In genomic region chr16:1870365-1871082, GRCh38 we compare ENCODE assay signal across 11 cellular contexts. TPM values are rescaled to one million over a fixed set of nuclear protein-coding genes. Genes with fewer than 3 reads are reported as not detected.
DNase-seq lines count a peak whose midpoint lies in the region; ATAC-seq, FAIRE-seq and TF ChIP-seq lines count a peak whose summit lies in the region.
"Had no signal": no experiment of that assay in that cellular context is flagged by ENCODE, and none has a peak within 500 bp of the region (broad histone marks: within the 10 kb centered on the region; RNA-seq: fewer than 3 reads in every experiment).

No MANE protein-coding gene starts in this region.

- H3K27me3 ChIP-seq in K562 (ENCODE audit: control insufficient read depth in 2 of 2, insufficient read depth in 2 of 2, low read length in 2 of 2) (no peaks in the 10 kb centered on the region), HepG2 (ENCODE audit: control insufficient read depth in 1 of 2, insufficient read depth in 2 of 2, low read length in 2 of 2) (no peaks in the 10 kb centered on the region)

- CTCF ChIA-PET in K562 (lab: Yijun Ruan, JAX; ENCODE audit: low intra/inter-chr PET ratio) = no interaction called here
- CTCF ChIA-PET in HepG2 (lab: Yijun Ruan, JAX; ENCODE audit: low intra/inter-chr PET ratio, low total read pairs) = no interaction called here
- CTCF ChIA-PET in OCI-LY7 (lab: Charles Lee; ENCODE audit: unreplicated experiment) = no interaction called here

- H3K27ac ChIP-seq in K562 (ENCODE audit: extremely low read depth, low read depth, low read length) (peak overlapping the region; percentile 21; the same call in 1 of the 3 replicates), HepG2 (ENCODE audit: extremely low read length, insufficient read depth, low read length) (peak overlapping the region; percentile 53), OCI-LY7 (ENCODE audit: low read depth, low read length, poor library complexity, severe bottlenecking) (no peak overlapping the region)

- H3K4me2 ChIP-seq in K562 (ENCODE audit: insufficient read depth, low read length) (peak overlapping the region; percentile 53), HepG2 (ENCODE audit: low read depth, low read length) (peak overlapping the region; percentile 48), OCI-LY7 (ENCODE audit: low read length) (no peak overlapping the region)

- H3K36me3 ChIP-seq in K562 (ENCODE audit: control insufficient read depth, insufficient read depth, low read length) = peaks cover 13% of the 10 kb centered on the region
- H3K36me3 ChIP-seq in HepG2 (replicated peaks in 1 of 2; ENCODE audit: control insufficient read depth in 1 of 2, insufficient read depth in 2 of 2, low read length in 2 of 2) = no peaks in the 10 kb centered on the region
- H3K36me3 ChIP-seq in OCI-LY7 (ENCODE audit: insufficient read depth, low read length) = no peaks in the 10 kb centered on the region

- ATAC-seq in K562 (no peak), HepG2 (peak; percentile 85), HG03108 (IDR thresholded peaks at IDR 0.05; ENCODE audit: unreplicated experiment) (no peak), GM19023 (IDR thresholded peaks at IDR 0.05; ENCODE audit: unreplicated experiment) (no peak)
- ATAC-seq: CD8-positive, alpha-beta T cell had no signal

- no peaks in the 10 kb centered on the region for H3K9me1 ChIP-seq in K562 (ENCODE audit: control insufficient read depth, insufficient read depth, low read length)

- TF ChIP-seq EP300 in K562 (IDR thresholded peaks at IDR 0.05; ENCODE audit: low read length) (no peak), HepG2 (IDR thresholded peaks at IDR 0.05; ENCODE audit: low read depth in 2 of 2, low read length in 2 of 2) (peak in 1 of 2 experiments; percentile 60; a peak in 1 of 4 replicates), HepG2 (CRISPR knock-in tag; IDR thresholded peaks at IDR 0.05; ENCODE audit: borderline replicate concordance) (no peak; the same call in 1 of the 2 replicates)

- H3K9me3 ChIP-seq in K562 (replicated peaks; ENCODE audit: control insufficient read depth, insufficient read depth, low read depth, low read length) (no peaks in the 10 kb centered on the region), HepG2 (ENCODE audit: low read length) (no peaks in the 10 kb centered on the region), OCI-LY7 (ENCODE audit: low read length) (no peaks in the 10 kb centered on the region)

- no peak for TF ChIP-seq RAD21 in K562 (CRISPR knock-in tag; conservative IDR thresholded peaks at IDR 0.05 in 1 of 2, IDR thresholded peaks at IDR 0.05 in 1 of 2)
- no peak for TF ChIP-seq RAD21 in HepG2 (CRISPR knock-in tag; IDR thresholded peaks at IDR 0.05)

- H3K9ac ChIP-seq in K562 (ENCODE audit: insufficient read depth in 1 of 2, low read depth in 2 of 2, low read length in 2 of 2) (no peak overlapping the region), HepG2 (ENCODE audit: insufficient read depth, low read depth, low read length) (no peak overlapping the region)

- BruUV-seq in K562 (replicated peaks; lab: Mats Ljungman, UMichigan) = TSS peak; percentile 73
- BruUV-seq in HepG2 (replicated peaks; lab: Mats Ljungman, UMichigan) = no TSS peak
- BruUV-seq in OCI-LY7 (replicated peaks; lab: Mats Ljungman, UMichigan) = no TSS peak

- intact Hi-C loops in K562 (cut with micrococcal nuclease) (no loop called here), HepG2 (cut with micrococcal nuclease; ENCODE audit: unreplicated experiment) (no loop called here), OCI-LY7 (cut with micrococcal nuclease; ENCODE audit: unreplicated experiment) (no loop called here)

- peak; percentile 2 for DNase-seq in AG09309 (ENCODE audit: low read depth)
- peak; percentile 54 for DNase-seq in LHCN-M2 (ENCODE audit: low read depth)
- peak in 1 of 4 experiments; percentile 32 for DNase-seq in K562 (ENCODE audit: extremely low read depth in 1 of 4, low spot score in 3 of 4)
- peak; percentile 89 for DNase-seq in HepG2 (ENCODE audit: low spot score)
- DNase-seq in mucosa of gallbladder (ENCODE audit: low spot score) = no peak
- no peak for DNase-seq in OCI-LY7 (ENCODE audit: low spot score)
- DNase-seq: CD8-positive, alpha-beta T cell; H9 had no signal

- POLR2A ChIA-PET in K562 (lab: Yijun Ruan, JAX) = interaction anchor here (0.7 to 1.8 kb wide), 4 partner anchors 53 to 986 kb away, joined by 3 to 8 read pairs (median 4); partner anchors contain the start of gene RPS2
- POLR2A ChIA-PET in HepG2 (lab: Yijun Ruan, JAX) = interaction anchor here (1.4 to 2.4 kb wide), 4 partner anchors 43 to 94 kb away, joined by 3 to 7 read pairs (median 6); partner anchors contain the start of genes FAHD1 and RPS2
- POLR2A ChIA-PET in OCI-LY7 (lab: Charles Lee) = interaction anchor here (0.6 kb wide), 1 partner anchor 16 kb away, joined by 4 read pairs; no protein-coding TSS in a partner anchor

- H3K79me2 ChIP-seq in K562 (ENCODE audit: control insufficient read depth, insufficient read depth, low read length) (peaks cover 53% of the 10 kb centered on the region), HepG2 (ENCODE audit: insufficient read depth, low read length) (no peaks in the 10 kb centered on the region), OCI-LY7 (ENCODE audit: insufficient read depth, low read depth, low read length) (no peaks in the 10 kb centered on the region)

- H4K20me1 ChIP-seq in K562 (replicated peaks; ENCODE audit: control insufficient read depth, insufficient read depth, low read length) (no peaks in the 10 kb centered on the region), HepG2 (ENCODE audit: insufficient read depth, low read length) (no peaks in the 10 kb centered on the region), OCI-LY7 (ENCODE audit: insufficient read depth, low read length) (no peaks in the 10 kb centered on the region)

- TF ChIP-seq POLR2A in K562 (conservative IDR thresholded peaks at IDR 0.05) (no peak), HepG2 (IDR thresholded peaks at IDR 0.05; ENCODE audit: insufficient read depth in 1 of 2, low read depth in 2 of 2, low read length in 2 of 2) (no peak)

- FAIRE-seq in K562 (lab: Jason Lieb, UNC) (peak; percentile 69), HepG2 (lab: Jason Lieb, UNC) (peak; percentile 76)

- H3K4me1 ChIP-seq in K562 (replicated peaks in 1 of 2; ENCODE audit: control insufficient read depth in 2 of 2, insufficient read depth in 2 of 2, low read length in 2 of 2) (peaks cover 8 to 11% of the 10 kb centered on the region in 2 experiments; a peak in 4 of 5 replicates), HepG2 (ENCODE audit: insufficient read depth, low read length) (peaks cover 23% of the 10 kb centered on the region), OCI-LY7 (ENCODE audit: insufficient read depth, low read length, poor library complexity, severe bottlenecking) (no peaks in the 10 kb centered on the region)

- in situ Hi-C loops in K562 (cut with MboI) = no loop called here
- in situ Hi-C loops in HepG2 (cut with HindIII; ENCODE audit: extremely low pct_ligation_motif_present, low pct_unique_long_range_greater_than_20kb) = no loop called here

- H3K4me3 ChIP-seq in AG09309 (ENCODE audit: control insufficient read depth, low read depth, low read length) (no peak overlapping the region), K562 (no peak overlapping the region), HepG2 (replicated peaks in 1 of 3; ENCODE audit: insufficient read depth in 1 of 3, low read depth in 2 of 3, low read length in 3 of 3) (no peak overlapping the region; a peak in 1 of 6 replicates), OCI-LY7 (ENCODE audit: low read depth, low read length, poor library complexity, severe bottlenecking) (no peak overlapping the region)

- TF ChIP-seq CTCF in AG09309 (IDR thresholded peaks at IDR 0.05; ENCODE audit: control insufficient read depth, insufficient read depth, low read depth, low read length, missing control alignments) (no peak), K562 (IDR thresholded peaks at IDR 0.05 in 2 of 3, conservative IDR thresholded peaks at IDR 0.05 in 1 of 3; ENCODE audit: insufficient read depth in 2 of 3, low read depth in 1 of 3, low read length in 3 of 3) (no peak), HepG2 (CRISPR knock-in tag; IDR thresholded peaks at IDR 0.05) (no peak), OCI-LY7 (conservative IDR thresholded peaks at IDR 0.05; ENCODE audit: low read length) (no peak)

- 49% methylated on average over 9 of the region's 9 CpGs for WGBS in K562 (ENCODE audit: insufficient coverage, low coverage, missing lambda C conversion rate)
- WGBS in HepG2 (ENCODE audit: low lambda C conversion rate) = 0% methylated on average over 9 of the region's 9 CpGs

- no peak overlapping the region for H2AFZ ChIP-seq in K562 (ENCODE audit: low read depth, low read length)
- no peak overlapping the region for H2AFZ ChIP-seq in HepG2 (ENCODE audit: low read length)
- no peak overlapping the region for H2AFZ ChIP-seq in OCI-LY7 (ENCODE audit: low read length)

- no peaks in the 10 kb centered on the region for H3K9me2 ChIP-seq in OCI-LY7 (ENCODE audit: insufficient read depth, low read length)

RNA-seq across cellular contexts. Expression of gene MEIOB, which starts 1.4 kb away (rescaled TPM):
- total RNA-seq in LHCN-M2 (2014; rRNA removed) (not detected in 2 replicates), K562 (2014; rRNA removed) (94.6 and 105 TPM in 2 replicates), K562 (2014; rRNA removed; fragmentation: Illumina TruSeq; extraction: Trizol) (120 and 136 TPM in 2 replicates), K562 (2015; rRNA removed; fragmentation: Illumina TruSeq; extraction: Trizol) (96.2 and 98.5 TPM in 2 replicates), K562 (2021) (97.6 and 105 TPM in 2 replicates), HepG2 (2016; rRNA removed; fragmentation: Illumina TruSeq; extraction: Trizol) (not detected in 2 replicates), mucosa of gallbladder (0.17 TPM), OCI-LY7 (2022) (not detected in 2 replicates)
- polyA plus RNA-seq in LHCN-M2 (2012) = not detected
- total RNA-seq in K562 (2011; cell fraction: chromatin; rRNA removed; ENCODE audit: low replicate concordance) = 74.8 and 124 TPM in 2 replicates
- total RNA-seq in K562 (2011; cell fraction: nucleolus; rRNA removed) = 45.5 and 47.0 TPM in 2 replicates
- 60.7 and 73.0 TPM in 2 replicates for total RNA-seq in K562 (2011; cell fraction: nucleoplasm; rRNA removed)
- polyA plus RNA-seq in K562 (2011; rRNA removed) (172 and 203 TPM in 2 replicates), K562 (2014; fragmentation: Illumina TruSeq; extraction: Trizol) (99.2 and 109 TPM in 2 replicates), K562 (2014; fragmentation: Nextera tagmentation; extraction: Ambion mirVana) (10 to 100 TPM; 25.4 to 36.7 TPM), K562 (2014; rRNA removed) (136 and 153 TPM in 2 replicates), HepG2 (2011; rRNA removed) (0.05 and 0.17 TPM in 2 replicates)
- polyA plus RNA-seq in K562 (2011; cell fraction: cytosol; rRNA removed) = 38.8 and 60.1 TPM in 2 replicates
- 161 and 234 TPM in 2 replicates for polyA plus RNA-seq in K562 (2011; cell fraction: nucleus; rRNA removed)
- 64.7 and 79.1 TPM in 2 replicates for polyA plus RNA-seq in K562 (2012)
- polyA minus RNA-seq in K562 (2011; rRNA and poly(A)+ RNA removed) = 102 and 105 TPM in 2 replicates
- 36.7 and 46.0 TPM in 2 replicates for polyA minus RNA-seq in K562 (2011; cell fraction: cytosol; rRNA and poly(A)+ RNA removed)
- 36.9 and 49.4 TPM in 2 replicates for polyA minus RNA-seq in K562 (2011; cell fraction: nucleus; rRNA and poly(A)+ RNA removed)
- not detected in 2 replicates for total RNA-seq in HepG2 (2016; cell fraction: cytosol; rRNA removed; fragmentation: Illumina TruSeq; extraction: Trizol; ENCODE audit: low read depth)
- total RNA-seq in HepG2 (2016; cell fraction: insoluble cytoplasmic fraction; rRNA removed; fragmentation: Illumina TruSeq; extraction: Trizol) = not detected in 2 replicates
- total RNA-seq in HepG2 (2016; cell fraction: membrane; rRNA removed; fragmentation: Illumina TruSeq; extraction: Trizol) = not detected in 2 replicates
- total RNA-seq in HepG2 (2016; cell fraction: nucleus; rRNA removed; fragmentation: Illumina TruSeq; extraction: Trizol) = not detected in 2 replicates
- 0.09 TPM in 1 of 2 replicates, not detected in the other for polyA plus RNA-seq in HepG2 (2011; cell fraction: cytosol; rRNA removed)
- polyA plus RNA-seq in HepG2 (2011; cell fraction: nucleus; rRNA removed) = 0.31 and 0.38 TPM in 2 replicates
- polyA plus RNA-seq in HepG2 (2012) = 0.16 TPM in 1 of 2 replicates, not detected in the other
- polyA plus RNA-seq in HepG2 (2016; cell fraction: cytosol; fragmentation: Illumina TruSeq; extraction: Trizol; ENCODE audit: low read depth) = not detected in 2 replicates
- 0.13 TPM in 1 of 2 replicates, not detected in the other for polyA plus RNA-seq in HepG2 (2016; cell fraction: insoluble cytoplasmic fraction; fragmentation: Illumina TruSeq; extraction: Trizol; ENCODE audit: low read depth)
- not detected in 2 replicates for polyA plus RNA-seq in HepG2 (2016; cell fraction: membrane; fragmentation: Illumina TruSeq; extraction: Trizol; ENCODE audit: low read depth)
- polyA plus RNA-seq in HepG2 (2016; cell fraction: nucleus; fragmentation: Illumina TruSeq; extraction: Trizol; ENCODE audit: insufficient read depth, low read depth) = not detected in 2 replicates
- 0.44 TPM in 1 of 2 replicates, not detected in the other for polyA minus RNA-seq in HepG2 (2011; rRNA and poly(A)+ RNA removed; ENCODE audit: low replicate concordance)
- not detected in 2 replicates for polyA minus RNA-seq in HepG2 (2011; cell fraction: cytosol; rRNA and poly(A)+ RNA removed)
- polyA minus RNA-seq in HepG2 (2011; cell fraction: nucleus; rRNA and poly(A)+ RNA removed) = 0.39 and 1.1 TPM in 2 replicates
- total RNA-seq in OCI-LY7 (2014; rRNA removed; shearing (Covaris generic)) = not detected in 2 replicates
- total RNA-seq: CD8-positive, alpha-beta T cell; T-helper 1 cell treated with Interleukin-12 subunit alpha and Interleukin-12 subunit beta and Interleukin-4 antibody, amounts not matched to agents 30 ng/mL and 1 ng/mL, for 36 hours had no signal

RNA-seq across cellular contexts. Expression of gene FAHD1, which starts 43.5 kb away (rescaled TPM):
- total RNA-seq in LHCN-M2 (2014; rRNA removed) (58.8 and 64.9 TPM in 2 replicates), K562 (2014; rRNA removed) (20.9 and 25.9 TPM in 2 replicates), K562 (2014; rRNA removed; fragmentation: Illumina TruSeq; extraction: Trizol) (6.8 and 7.1 TPM in 2 replicates), K562 (2015; rRNA removed; fragmentation: Illumina TruSeq; extraction: Trizol) (10.7 and 11.1 TPM in 2 replicates), K562 (2021) (9.6 and 12.1 TPM in 2 replicates), HepG2 (2016; rRNA removed; fragmentation: Illumina TruSeq; extraction: Trizol) (45.3 and 55.1 TPM in 2 replicates), mucosa of gallbladder (49.6 TPM), OCI-LY7 (2022) (13.7 and 15.1 TPM in 2 replicates)
- polyA plus RNA-seq in LHCN-M2 (2012) = 40.9 TPM
- 5.4 and 10.8 TPM in 2 replicates for total RNA-seq in K562 (2011; cell fraction: chromatin; rRNA removed; ENCODE audit: low replicate concordance)
- total RNA-seq in K562 (2011; cell fraction: nucleolus; rRNA removed) = 15.9 and 20.5 TPM in 2 replicates
- 9.8 and 10.6 TPM in 2 replicates for total RNA-seq in K562 (2011; cell fraction: nucleoplasm; rRNA removed)
- polyA plus RNA-seq in K562 (2011; rRNA removed) (8.0 and 11.2 TPM in 2 replicates), K562 (2014; fragmentation: Illumina TruSeq; extraction: Trizol) (6.7 and 7.1 TPM in 2 replicates), K562 (2014; fragmentation: Nextera tagmentation; extraction: Ambion mirVana) (1 to 10 TPM; 2.2 to 3.5 TPM), K562 (2014; rRNA removed) (14.3 and 14.8 TPM in 2 replicates), HepG2 (2011; rRNA removed) (39.0 and 45.0 TPM in 2 replicates)
- 10.1 and 27.8 TPM in 2 replicates for polyA plus RNA-seq in K562 (2011; cell fraction: cytosol; rRNA removed)
- 3.8 and 6.9 TPM in 2 replicates for polyA plus RNA-seq in K562 (2011; cell fraction: nucleus; rRNA removed)
- polyA plus RNA-seq in K562 (2012) = 9.2 and 12.0 TPM in 2 replicates
- 4.5 and 12.2 TPM in 2 replicates for polyA minus RNA-seq in K562 (2011; rRNA and poly(A)+ RNA removed)
- polyA minus RNA-seq in K562 (2011; cell fraction: cytosol; rRNA and poly(A)+ RNA removed) = 9.6 and 13.4 TPM in 2 replicates
- polyA minus RNA-seq in K562 (2011; cell fraction: nucleus; rRNA and poly(A)+ RNA removed) = 9.6 and 10.6 TPM in 2 replicates
- 8.0 and 8.3 TPM in 2 replicates for total RNA-seq in HepG2 (2016; cell fraction: cytosol; rRNA removed; fragmentation: Illumina TruSeq; extraction: Trizol; ENCODE audit: low read depth)
- total RNA-seq in HepG2 (2016; cell fraction: insoluble cytoplasmic fraction; rRNA removed; fragmentation: Illumina TruSeq; extraction: Trizol) = 46.8 and 59.4 TPM in 2 replicates
- total RNA-seq in HepG2 (2016; cell fraction: membrane; rRNA removed; fragmentation: Illumina TruSeq; extraction: Trizol) = 20.5 and 23.1 TPM in 2 replicates
- 18.8 and 24.7 TPM in 2 replicates for total RNA-seq in HepG2 (2016; cell fraction: nucleus; rRNA removed; fragmentation: Illumina TruSeq; extraction: Trizol)
- polyA plus RNA-seq in HepG2 (2011; cell fraction: cytosol; rRNA removed) = 57.1 and 75.7 TPM in 2 replicates
- 22.0 and 25.9 TPM in 2 replicates for polyA plus RNA-seq in HepG2 (2011; cell fraction: nucleus; rRNA removed)
- polyA plus RNA-seq in HepG2 (2012) = 27.5 and 30.7 TPM in 2 replicates
- polyA plus RNA-seq in HepG2 (2016; cell fraction: cytosol; fragmentation: Illumina TruSeq; extraction: Trizol; ENCODE audit: low read depth) = 7.4 and 8.6 TPM in 2 replicates
- 61.9 and 65.6 TPM in 2 replicates for polyA plus RNA-seq in HepG2 (2016; cell fraction: insoluble cytoplasmic fraction; fragmentation: Illumina TruSeq; extraction: Trizol; ENCODE audit: low read depth)
- 16.5 and 18.2 TPM in 2 replicates for polyA plus RNA-seq in HepG2 (2016; cell fraction: membrane; fragmentation: Illumina TruSeq; extraction: Trizol; ENCODE audit: low read depth)
- 23.5 and 28.3 TPM in 2 replicates for polyA plus RNA-seq in HepG2 (2016; cell fraction: nucleus; fragmentation: Illumina TruSeq; extraction: Trizol; ENCODE audit: insufficient read depth, low read depth)
- polyA minus RNA-seq in HepG2 (2011; rRNA and poly(A)+ RNA removed; ENCODE audit: low replicate concordance) = 39.8 and 128 TPM in 2 replicates
- polyA minus RNA-seq in HepG2 (2011; cell fraction: cytosol; rRNA and poly(A)+ RNA removed) = 38.0 and 43.7 TPM in 2 replicates
- 41.5 and 42.2 TPM in 2 replicates for polyA minus RNA-seq in HepG2 (2011; cell fraction: nucleus; rRNA and poly(A)+ RNA removed)
- 30.7 and 32.4 TPM in 2 replicates for total RNA-seq in OCI-LY7 (2014; rRNA removed; shearing (Covaris generic))

RNA-seq across cellular contexts. Expression of gene HAGH, which starts 43.9 kb away (rescaled TPM):
- total RNA-seq in LHCN-M2 (2014; rRNA removed) (35.4 and 45.2 TPM in 2 replicates), K562 (2014; rRNA removed) (25.5 and 32.6 TPM in 2 replicates), K562 (2014; rRNA removed; fragmentation: Illumina TruSeq; extraction: Trizol) (5.6 and 7.2 TPM in 2 replicates), K562 (2015; rRNA removed; fragmentation: Illumina TruSeq; extraction: Trizol) (11.2 and 13.8 TPM in 2 replicates), K562 (2021) (18.9 and 23.5 TPM in 2 replicates), HepG2 (2016; rRNA removed; fragmentation: Illumina TruSeq; extraction: Trizol) (55.6 and 70.4 TPM in 2 replicates), mucosa of gallbladder (82.2 TPM), OCI-LY7 (2022) (29.9 and 36.8 TPM in 2 replicates)
- 32.8 TPM for polyA plus RNA-seq in LHCN-M2 (2012)
- total RNA-seq in K562 (2011; cell fraction: chromatin; rRNA removed; ENCODE audit: low replicate concordance) = 14.1 and 33.3 TPM in 2 replicates
- 26.0 and 29.5 TPM in 2 replicates for total RNA-seq in K562 (2011; cell fraction: nucleolus; rRNA removed)
- total RNA-seq in K562 (2011; cell fraction: nucleoplasm; rRNA removed) = 15.7 and 17.2 TPM in 2 replicates
- polyA plus RNA-seq in K562 (2011; rRNA removed) (16.8 and 23.4 TPM in 2 replicates), K562 (2014; fragmentation: Illumina TruSeq; extraction: Trizol) (17.6 and 19.6 TPM in 2 replicates), K562 (2014; fragmentation: Nextera tagmentation; extraction: Ambion mirVana) (under 1 TPM; 0.46 to 0.67 TPM), K562 (2014; rRNA removed) (35.1 and 36.8 TPM in 2 replicates), HepG2 (2011; rRNA removed) (95.4 and 110 TPM in 2 replicates)
- 31.4 and 46.2 TPM in 2 replicates for polyA plus RNA-seq in K562 (2011; cell fraction: cytosol; rRNA removed)
- 31.5 and 38.2 TPM in 2 replicates for polyA plus RNA-seq in K562 (2011; cell fraction: nucleus; rRNA removed)
- polyA plus RNA-seq in K562 (2012) = 14.9 and 41.4 TPM in 2 replicates
- 5.1 and 9.7 TPM in 2 replicates for polyA minus RNA-seq in K562 (2011; rRNA and poly(A)+ RNA removed)
- 9.7 and 12.0 TPM in 2 replicates for polyA minus RNA-seq in K562 (2011; cell fraction: cytosol; rRNA and poly(A)+ RNA removed)
- 9.0 and 11.1 TPM in 2 replicates for polyA minus RNA-seq in K562 (2011; cell fraction: nucleus; rRNA and poly(A)+ RNA removed)
- 53.2 and 53.5 TPM in 2 replicates for total RNA-seq in HepG2 (2016; cell fraction: cytosol; rRNA removed; fragmentation: Illumina TruSeq; extraction: Trizol; ENCODE audit: low read depth)
- 55.0 and 68.2 TPM in 2 replicates for total RNA-seq in HepG2 (2016; cell fraction: insoluble cytoplasmic fraction; rRNA removed; fragmentation: Illumina TruSeq; extraction: Trizol)
- 61.0 and 73.1 TPM in 2 replicates for total RNA-seq in HepG2 (2016; cell fraction: membrane; rRNA removed; fragmentation: Illumina TruSeq; extraction: Trizol)
- total RNA-seq in HepG2 (2016; cell fraction: nucleus; rRNA removed; fragmentation: Illumina TruSeq; extraction: Trizol) = 34.7 and 44.2 TPM in 2 replicates
- polyA plus RNA-seq in HepG2 (2011; cell fraction: cytosol; rRNA removed) = 119 and 163 TPM in 2 replicates
- 106 and 108 TPM in 2 replicates for polyA plus RNA-seq in HepG2 (2011; cell fraction: nucleus; rRNA removed)
- polyA plus RNA-seq in HepG2 (2012) = 60.5 and 77.2 TPM in 2 replicates
- polyA plus RNA-seq in HepG2 (2016; cell fraction: cytosol; fragmentation: Illumina TruSeq; extraction: Trizol; ENCODE audit: low read depth) = 50.0 and 65.6 TPM in 2 replicates
- polyA plus RNA-seq in HepG2 (2016; cell fraction: insoluble cytoplasmic fraction; fragmentation: Illumina TruSeq; extraction: Trizol; ENCODE audit: low read depth) = 79.6 and 80.3 TPM in 2 replicates
- 53.0 and 70.2 TPM in 2 replicates for polyA plus RNA-seq in HepG2 (2016; cell fraction: membrane; fragmentation: Illumina TruSeq; extraction: Trizol; ENCODE audit: low read depth)
- 90.2 and 92.4 TPM in 2 replicates for polyA plus RNA-seq in HepG2 (2016; cell fraction: nucleus; fragmentation: Illumina TruSeq; extraction: Trizol; ENCODE audit: insufficient read depth, low read depth)
- 59.0 and 90.8 TPM in 2 replicates for polyA minus RNA-seq in HepG2 (2011; rRNA and poly(A)+ RNA removed; ENCODE audit: low replicate concordance)
- polyA minus RNA-seq in HepG2 (2011; cell fraction: cytosol; rRNA and poly(A)+ RNA removed) = 25.4 and 27.3 TPM in 2 replicates
- polyA minus RNA-seq in HepG2 (2011; cell fraction: nucleus; rRNA and poly(A)+ RNA removed) = 28.8 and 29.0 TPM in 2 replicates
- total RNA-seq in OCI-LY7 (2014; rRNA removed; shearing (Covaris generic)) = 26.9 and 30.5 TPM in 2 replicates

RNA-seq across cellular contexts. Expression of gene HS3ST6, which starts 47.7 kb away (rescaled TPM):
- not detected in 2 replicates for total RNA-seq in LHCN-M2 (2014; rRNA removed)
- polyA plus RNA-seq in LHCN-M2 (2012) = not detected
- total RNA-seq in K562 (2011; cell fraction: chromatin; rRNA removed; ENCODE audit: low replicate concordance) = not detected in 2 replicates
- total RNA-seq in K562 (2011; cell fraction: nucleolus; rRNA removed) = not detected in 2 replicates
- not detected in 2 replicates for total RNA-seq in K562 (2011; cell fraction: nucleoplasm; rRNA removed)
- total RNA-seq in K562 (2014; rRNA removed) = not detected in 2 replicates
- total RNA-seq in K562 (2014; rRNA removed; fragmentation: Illumina TruSeq; extraction: Trizol) = not detected in 2 replicates
- not detected in 2 replicates for total RNA-seq in K562 (2015; rRNA removed; fragmentation: Illumina TruSeq; extraction: Trizol)
- not detected in 2 replicates for total RNA-seq in K562 (2021)
- polyA plus RNA-seq in K562 (2011; rRNA removed) = not detected in 2 replicates
- not detected in 2 replicates for polyA plus RNA-seq in K562 (2011; cell fraction: cytosol; rRNA removed)
- not detected in 2 replicates for polyA plus RNA-seq in K562 (2011; cell fraction: nucleus; rRNA removed)
- polyA plus RNA-seq in K562 (2012) = not detected in 2 replicates
- not detected in 2 replicates for polyA plus RNA-seq in K562 (2014; fragmentation: Illumina TruSeq; extraction: Trizol)
- polyA plus RNA-seq in K562 (2014; fragmentation: Nextera tagmentation; extraction: Ambion mirVana) = not detected
- not detected in 2 replicates for polyA plus RNA-seq in K562 (2014; rRNA removed)
- not detected in 2 replicates for polyA minus RNA-seq in K562 (2011; rRNA and poly(A)+ RNA removed)
- polyA minus RNA-seq in K562 (2011; cell fraction: cytosol; rRNA and poly(A)+ RNA removed) = not detected in 2 replicates
- polyA minus RNA-seq in K562 (2011; cell fraction: nucleus; rRNA and poly(A)+ RNA removed) = not detected in 2 replicates
- not detected in 2 replicates for total RNA-seq in HepG2 (2016; rRNA removed; fragmentation: Illumina TruSeq; extraction: Trizol)
- total RNA-seq in HepG2 (2016; cell fraction: cytosol; rRNA removed; fragmentation: Illumina TruSeq; extraction: Trizol; ENCODE audit: low read depth) = not detected in 2 replicates
- total RNA-seq in HepG2 (2016; cell fraction: insoluble cytoplasmic fraction; rRNA removed; fragmentation: Illumina TruSeq; extraction: Trizol) = not detected in 2 replicates
- total RNA-seq in HepG2 (2016; cell fraction: membrane; rRNA removed; fragmentation: Illumina TruSeq; extraction: Trizol) = not detected in 2 replicates
- not detected in 2 replicates for total RNA-seq in HepG2 (2016; cell fraction: nucleus; rRNA removed; fragmentation: Illumina TruSeq; extraction: Trizol)
- not detected in 2 replicates for polyA plus RNA-seq in HepG2 (2011; rRNA removed)
- polyA plus RNA-seq in HepG2 (2011; cell fraction: cytosol; rRNA removed) = not detected in 2 replicates
- polyA plus RNA-seq in HepG2 (2011; cell fraction: nucleus; rRNA removed) = not detected in 2 replicates
- not detected in 2 replicates for polyA plus RNA-seq in HepG2 (2012)
- polyA plus RNA-seq in HepG2 (2016; cell fraction: cytosol; fragmentation: Illumina TruSeq; extraction: Trizol; ENCODE audit: low read depth) = not detected in 2 replicates
- not detected in 2 replicates for polyA plus RNA-seq in HepG2 (2016; cell fraction: insoluble cytoplasmic fraction; fragmentation: Illumina TruSeq; extraction: Trizol; ENCODE audit: low read depth)
- not detected in 2 replicates for polyA plus RNA-seq in HepG2 (2016; cell fraction: membrane; fragmentation: Illumina TruSeq; extraction: Trizol; ENCODE audit: low read depth)
- polyA plus RNA-seq in HepG2 (2016; cell fraction: nucleus; fragmentation: Illumina TruSeq; extraction: Trizol; ENCODE audit: insufficient read depth, low read depth) = not detected in 2 replicates
- polyA minus RNA-seq in HepG2 (2011; rRNA and poly(A)+ RNA removed; ENCODE audit: low replicate concordance) = not detected in 2 replicates
- polyA minus RNA-seq in HepG2 (2011; cell fraction: cytosol; rRNA and poly(A)+ RNA removed) = not detected in 2 replicates
- polyA minus RNA-seq in HepG2 (2011; cell fraction: nucleus; rRNA and poly(A)+ RNA removed) = not detected in 2 replicates
- total RNA-seq in mucosa of gallbladder = not detected
- not detected in 2 replicates for total RNA-seq in OCI-LY7 (2014; rRNA removed; shearing (Covaris generic))
- not detected in 2 replicates for total RNA-seq in OCI-LY7 (2022)
- total RNA-seq: CD8-positive, alpha-beta T cell; H9; T-helper 1 cell treated with Interleukin-12 subunit alpha and Interleukin-12 subunit beta and Interleukin-4 antibody, amounts not matched to agents 30 ng/mL and 1 ng/mL, for 36 hours had no signal

Comparison
In these comparisons a context has a peak if more than half of its experiments do, and no peak if none do; other contexts are left out.
1. DNase-seq: peak in AG09309 (single experiment), LHCN-M2 (single experiment) and HepG2 (single experiment); none in mucosa of gallbladder (single experiment) and OCI-LY7 (single experiment).
2. RNA of gene MEIOB, which starts 1.4 kb away (total RNA-seq): 45.5 to 136 TPM in K562; 0.17 TPM in mucosa of gallbladder (single experiment), not detected in HepG2, not detected in LHCN-M2 and not detected in OCI-LY7; every median in the first group is over 10 times any median in the second.